21 cellular contexts compared by ENCODE assay signal in the genomic region with DNA sequence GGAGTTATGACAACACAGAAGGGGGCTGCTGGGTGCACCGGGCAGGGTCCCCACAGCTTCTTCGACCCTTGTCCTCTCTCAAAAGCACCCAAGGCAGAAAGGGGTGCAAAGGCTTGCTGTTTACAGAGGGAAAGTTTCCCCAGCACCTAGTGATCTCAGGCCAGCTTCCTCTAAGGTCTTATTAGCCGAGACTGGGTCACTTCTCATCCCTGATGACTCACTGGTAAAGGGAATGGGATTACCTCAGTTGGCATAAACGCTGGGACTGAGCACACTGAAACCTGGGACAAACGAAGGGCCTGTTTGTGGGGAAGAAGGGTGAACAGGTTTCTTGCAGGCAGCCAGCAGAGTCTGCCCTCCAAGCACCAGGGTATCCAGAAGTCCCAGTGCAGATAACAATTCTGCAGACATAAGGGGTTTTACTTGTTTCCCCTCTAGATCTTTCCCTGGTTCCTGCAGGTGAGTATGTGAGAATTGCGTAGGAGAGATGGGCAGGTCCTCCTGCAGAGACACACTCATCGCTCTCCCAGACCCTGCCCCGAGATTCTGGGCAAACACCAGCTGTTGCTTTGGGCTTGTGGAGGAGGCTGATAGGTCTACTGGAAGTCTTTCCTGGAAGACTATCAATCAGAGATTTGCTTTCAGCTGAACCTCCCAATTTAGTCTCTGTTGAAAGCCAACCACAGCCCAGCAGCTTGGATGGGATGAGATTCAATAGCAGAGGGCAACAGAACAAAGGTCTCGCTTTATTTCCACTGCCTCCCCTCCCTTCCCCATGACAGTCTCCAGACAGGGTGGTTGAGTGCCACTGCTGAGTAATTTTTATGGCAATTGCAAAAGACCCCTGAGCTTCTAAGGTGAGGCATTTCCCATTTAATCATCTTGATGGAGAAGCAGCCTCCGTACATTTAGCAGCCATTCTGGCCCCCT. TPM values are rescaled to one million over a fixed set of nuclear protein-coding genes. Genes with fewer than 3 reads are reported as not detected.
DNase-seq lines count a peak whose midpoint lies in the region; ATAC-seq, FAIRE-seq and TF ChIP-seq lines count a peak whose summit lies in the region.
"Had no signal": no experiment of that assay in that cellular context is flagged by ENCODE, and none has a peak within 500 bp of the region (broad histone marks: within the 10 kb centered on the region; RNA-seq: fewer than 3 reads in every experiment).

No MANE protein-coding gene starts in this region.

- peaks cover 26% of the 10 kb centered on the region for H3K27me3 Mint-ChIP-seq in Caco-2 (ENCODE audit: insufficient read depth, unreplicated experiment)

- intact Hi-C loops in Caco-2 (cut with micrococcal nuclease; ENCODE audit: unreplicated experiment): no loop called here

- no peak for TF ChIP-seq POLR2A in A549 (IDR thresholded peaks at IDR 0.05; ENCODE audit: low read length)

- no peak overlapping the region for H3K4me3 Mint-ChIP-seq in Caco-2 (ENCODE audit: unreplicated experiment)
- H3K4me3 Mint-ChIP-seq: activated CD4-positive, alpha-beta memory T cell treated with anti-CD3 and anti-CD28 coated beads for 36 hours; activated naive CD8-positive, alpha-beta T cell treated with anti-CD3 and anti-CD28 coated beads for 36 hours; activated T-cell treated with anti-CD3 and anti-CD28 coated beads, Interleukin-2, amount 50 U/mL, for 72 hours; nephron had no signal

- no peak for TF ChIP-seq RAD21 in A549 (conservative IDR thresholded peaks at IDR 0.05 in 1 of 2, IDR thresholded peaks at IDR 0.05 in 1 of 2)

- no TSS peak for BruUV-seq in Caco-2 (replicated peaks; lab: Mats Ljungman, UMichigan)

- peaks cover 3% of the 10 kb centered on the region for H3K27me3 ChIP-seq in Caco-2 (replicated peaks; ENCODE audit: control insufficient read depth, insufficient read depth, low read length)

- DNase-seq in A549 (ENCODE audit: low read depth in 1 of 2, low spot score in 1 of 2) (no peak), HCEC 1CT (peak; percentile 46), globus pallidus (ENCODE audit: low spot score) (peak; percentile 24), NCI-H2171 (lab: John Stamatoyannopoulos, UW) (no peak), Caco-2 (no peak), anterior cingulate cortex (lab: John Stamatoyannopoulos, UW) (no peak)
- DNase-seq in activated effector memory CD4-positive, alpha-beta T cell treated with Interleukin-2 at 50 U/mL for 16 hours: no peak
- DNase-seq: activated CD4-positive, alpha-beta memory T cell treated with anti-CD3 and anti-CD28 coated beads for 36 hours; activated naive CD8-positive, alpha-beta T cell treated with anti-CD3 and anti-CD28 coated beads for 36 hours; activated T-cell treated with anti-CD3 and anti-CD28 coated beads, Interleukin-2, amount 50 U/mL, for 72 hours; Calu3; central memory CD4-positive, alpha-beta T cell; effector memory CD4-positive, alpha-beta T cell; NCI-H2029; NCI-H526 treated with DMSO at 0.1 percent for 48 hours; PC-9 had no signal

- no peaks in the 10 kb centered on the region for H3K9me3 Mint-ChIP-seq in Caco-2 (ENCODE audit: unreplicated experiment)
- H3K9me3 Mint-ChIP-seq: activated CD4-positive, alpha-beta memory T cell treated with anti-CD3 and anti-CD28 coated beads for 36 hours; activated naive CD8-positive, alpha-beta T cell treated with anti-CD3 and anti-CD28 coated beads for 36 hours; activated T-cell treated with anti-CD3 and anti-CD28 coated beads, Interleukin-2, amount 50 U/mL, for 72 hours; nephron had no signal

- ATAC-seq in A549: no peak
- ATAC-seq in SK-N-SH treated with all-trans-retinoic acid at 6 μM for 48 hours: peak; percentile 57
- ATAC-seq: activated T-cell treated with anti-CD3 and anti-CD28 coated beads, Interleukin-2, amount 50 U/mL, for 72 hours; gastroesophageal sphincter had no signal

- H3K4me3 ChIP-seq in A549 (no peak overlapping the region), Caco-2 (ENCODE audit: low read depth, low read length) (no peak overlapping the region)
- H3K4me3 ChIP-seq: gastroesophageal sphincter, PC-9 had no signal

- FAIRE-seq in A549 (lab: Jason Lieb, UNC): no peak
- FAIRE-seq: H54 had no signal

- peaks cover 13% of the 10 kb centered on the region for H3K4me1 ChIP-seq in A549
- no peaks in the 10 kb centered on the region for H3K4me1 ChIP-seq in Caco-2
- H3K4me1 ChIP-seq: gastroesophageal sphincter had no signal

- 31% methylated on average over 9 of the region's 10 CpGs for WGBS in A549 (ENCODE audit: missing lambda C conversion rate)

- H3K4me1 Mint-ChIP-seq in Caco-2 (ENCODE audit: low read depth, unreplicated experiment): peaks cover 8% of the 10 kb centered on the region
- H3K4me1 Mint-ChIP-seq: activated naive CD8-positive, alpha-beta T cell treated with anti-CD3 and anti-CD28 coated beads for 36 hours; nephron had no signal

- H3K9me3 ChIP-seq in A549: no peaks in the 10 kb centered on the region
- no peaks in the 10 kb centered on the region for H3K9me3 ChIP-seq in Caco-2
- H3K9me3 ChIP-seq: gastroesophageal sphincter had no signal

- CTCF ChIA-PET in A549 (lab: Yijun Ruan, JAX) (interaction anchor here (0.7 to 20.8 kb wide), 14 partner anchors 9 to 627 kb away, joined by 3 to 565 read pairs (median 4); no protein-coding TSS in a partner anchor), Caco-2 (lab: Charles Lee) (interaction anchor here (0.5 to 2.2 kb wide), 5 partner anchors 9 to 611 kb away, joined by 3 to 14 read pairs (median 7); no protein-coding TSS in a partner anchor)

- no peaks in the 10 kb centered on the region for H3K36me3 ChIP-seq in Caco-2 (ENCODE audit: control insufficient read depth, insufficient read depth, low read length)
- H3K36me3 ChIP-seq: gastroesophageal sphincter had no signal

- TF ChIP-seq CTCF in A549 (IDR thresholded peaks at IDR 0.05) (no peak), Caco-2 (IDR thresholded peaks at IDR 0.05; ENCODE audit: insufficient read depth in 1 of 2, low read depth in 1 of 2, low read length in 1 of 2, severe bottlenecking in 1 of 2, unreplicated experiment in 1 of 2) (no peak)

- H3K36me3 Mint-ChIP-seq in Caco-2 (ENCODE audit: insufficient read depth, unreplicated experiment): peaks cover 7% of the 10 kb centered on the region
- H3K36me3 Mint-ChIP-seq: activated CD4-positive, alpha-beta memory T cell treated with anti-CD3 and anti-CD28 coated beads for 36 hours; activated naive CD8-positive, alpha-beta T cell treated with anti-CD3 and anti-CD28 coated beads for 36 hours had no signal

- H3K27ac ChIP-seq in A549: peak overlapping the region in 1 of 2 experiments; percentile 34; a peak in 2 of 6 replicates
- H3K27ac ChIP-seq: gastroesophageal sphincter, PC-9 had no signal

- no peak overlapping the region for H3K27ac Mint-ChIP-seq in Caco-2 (ENCODE audit: unreplicated experiment)
- H3K27ac Mint-ChIP-seq: activated CD4-positive, alpha-beta memory T cell treated with anti-CD3 and anti-CD28 coated beads for 36 hours; activated naive CD8-positive, alpha-beta T cell treated with anti-CD3 and anti-CD28 coated beads for 36 hours; activated T-cell treated with anti-CD3 and anti-CD28 coated beads, Interleukin-2, amount 50 U/mL, for 72 hours; nephron had no signal

- POLR2A ChIA-PET in A549 (lab: Yijun Ruan, JAX) (no interaction called here), Caco-2 (lab: Charles Lee) (no interaction called here)

- H3K4me2 ChIP-seq in A549: peak overlapping the region; percentile 15; the same call in 2 of the 3 replicates
- H3K4me2 ChIP-seq: PC-9 had no signal

- no peak for TF ChIP-seq EP300 in A549 (IDR thresholded peaks at IDR 0.05)

TF ChIP-seq in A549, 52 proteins besides CTCF, POLR2A, EP300 and RAD21:
- no peak for TF ChIP-seq RNF2 (IDR thresholded peaks at IDR 0.05; ENCODE audit: borderline replicate concordance, low read depth)

TF ChIP-seq in SK-N-SH treated with all-trans-retinoic acid at 6 μM for 48 hours, 23 proteins besides CTCF, POLR2A, EP300 and RAD21 (continues in another document):
- TF ChIP-seq BACH2 (CRISPR knock-in tag; IDR thresholded peaks at IDR 0.05; ENCODE audit: borderline replicate concordance) (no peak), ZFP3 (CRISPR knock-in tag; IDR thresholded peaks at IDR 0.05) (no peak), ZFP30 (CRISPR knock-in tag; IDR thresholded peaks at IDR 0.05) (no peak), ZNF8 (CRISPR knock-in tag; IDR thresholded peaks at IDR 0.05) (no peak), ZNF70 (CRISPR knock-in tag; IDR thresholded peaks at IDR 0.05) (no peak)

RNA-seq across cellular contexts. Expression of a gene that starts 25.7 kb away (rescaled TPM):
- polyA plus RNA-seq in A549 (2011; rRNA removed) (8.5 and 9.7 TPM in 2 replicates), A549 (2017; fragmentation: RNase III; extraction: RNeasy Plus Mini Kit Qiagen cat#74134 plus additional on column Dnase treatment) (11.3 to 13.7 TPM (median 12.3 TPM) in 3 replicates)
- polyA plus RNA-seq in A549 (2012; cell fraction: cytosol; rRNA removed): 14.5 and 22.3 TPM in 2 replicates
- polyA plus RNA-seq in A549 (2012; cell fraction: nucleus; rRNA removed): 17.9 and 22.5 TPM in 2 replicates
- polyA minus RNA-seq in A549 (2011; rRNA and poly(A)+ RNA removed): 8.7 and 9.9 TPM in 2 replicates
- 1.3 and 1.5 TPM in 2 replicates for total RNA-seq in Caco-2 (2022)
- total RNA-seq: HT-29, PC-9 had no signal

RNA-seq across cellular contexts. Expression of a gene that starts 38.5 kb away (rescaled TPM):
- polyA plus RNA-seq in A549 (2011; rRNA removed) (4.4 and 4.8 TPM in 2 replicates), A549 (2017; fragmentation: RNase III; extraction: RNeasy Plus Mini Kit Qiagen cat#74134 plus additional on column Dnase treatment) (5.3 to 6.0 TPM (median 5.7 TPM) in 3 replicates)
- polyA plus RNA-seq in A549 (2012; cell fraction: cytosol; rRNA removed): 4.0 and 5.9 TPM in 2 replicates
- polyA plus RNA-seq in A549 (2012; cell fraction: nucleus; rRNA removed): 6.0 and 6.6 TPM in 2 replicates
- 6.2 and 8.5 TPM in 2 replicates for polyA minus RNA-seq in A549 (2011; rRNA and poly(A)+ RNA removed)
- 12.9 and 13.2 TPM in 2 replicates for total RNA-seq in Caco-2 (2022)

RNA-seq across cellular contexts. Expression of a gene that starts 38.8 kb away (rescaled TPM):
- polyA plus RNA-seq in A549 (2011; rRNA removed) (49.0 and 104 TPM in 2 replicates), A549 (2017; fragmentation: RNase III; extraction: RNeasy Plus Mini Kit Qiagen cat#74134 plus additional on column Dnase treatment) (106 to 120 TPM (median 114 TPM) in 3 replicates)
- 39.7 and 51.9 TPM in 2 replicates for polyA plus RNA-seq in A549 (2012; cell fraction: cytosol; rRNA removed)
- 15.8 and 31.3 TPM in 2 replicates for polyA plus RNA-seq in A549 (2012; cell fraction: nucleus; rRNA removed)
- polyA minus RNA-seq in A549 (2011; rRNA and poly(A)+ RNA removed): 18.4 and 25.7 TPM in 2 replicates
- 170 and 188 TPM in 2 replicates for total RNA-seq in Caco-2 (2022)

Comparison
In these comparisons a context has a peak if more than half of its experiments do, and no peak if none do; other contexts are left out.
1. DNase-seq: peak in HCEC 1CT (single experiment) and globus pallidus (single experiment); none in A549 (0 of 2), NCI-H2171 (single experiment), Caco-2 (0 of 2), anterior cingulate cortex (0 of 58) and activated effector memory CD4-positive, alpha-beta T cell treated with Interleukin-2 at 50 U/mL for 16 hours (single experiment).